In the genomic region with DNA sequence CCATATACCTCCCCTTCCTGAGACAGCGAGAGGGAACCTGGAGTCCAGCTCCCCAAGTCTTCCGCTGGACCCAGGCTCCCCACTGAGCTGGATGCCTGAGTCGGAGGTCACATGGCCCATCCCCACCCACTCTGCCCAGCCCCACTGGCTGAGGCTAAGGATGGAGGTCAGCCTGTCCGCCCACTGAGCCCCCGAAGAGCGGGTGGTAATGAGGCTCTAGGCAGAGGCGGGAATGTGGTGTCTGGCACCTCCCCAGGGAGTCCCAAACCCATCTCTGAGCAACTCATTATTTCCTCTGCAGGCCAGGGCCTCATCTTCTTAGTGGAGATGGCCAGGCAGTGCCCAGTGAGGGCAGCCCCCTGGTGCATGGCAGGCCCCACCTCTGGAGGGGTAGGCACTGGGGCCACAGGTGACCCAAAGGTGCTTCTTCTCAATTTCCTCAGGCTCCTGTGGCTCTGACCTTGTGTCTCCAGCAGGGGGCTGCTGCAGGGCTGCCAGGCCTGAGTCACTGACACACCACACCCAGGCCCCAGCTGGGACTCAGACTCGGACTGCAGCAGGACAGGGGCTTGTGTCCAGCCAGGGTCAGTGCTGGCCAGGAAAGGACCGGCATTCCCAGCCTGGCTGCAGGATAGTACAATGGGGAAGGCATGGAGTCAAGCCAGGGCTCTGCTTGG, we compare ENCODE assay signal across 8 cellular contexts. TPM values are rescaled to one million over a fixed set of nuclear protein-coding genes. Genes with fewer than 3 reads are reported as not detected.
A peak's percentile ranks its signal among the peaks of the same experiment; 100 is the strongest.
DNase-seq lines count a peak whose midpoint lies in the region; ATAC-seq and TF ChIP-seq lines count a peak whose summit lies in the region.

No MANE protein-coding gene starts in this region.

- no peaks in the 10 kb centered on the region for H3K9me3 ChIP-seq in DND-41 (ENCODE audit: insufficient read depth, low read length, severe bottlenecking)
- H3K9me3 ChIP-seq in right cardiac atrium (ENCODE audit: control insufficient read depth, low read length) = no peaks in the 10 kb centered on the region

- no peak overlapping the region for H3K9ac ChIP-seq in DND-41 (ENCODE audit: low read depth, low read length)

- peaks cover 40% of the 10 kb centered on the region for H4K20me1 ChIP-seq in DND-41 (ENCODE audit: insufficient read depth, low read length)

- H3K4me1 ChIP-seq in DND-41 (ENCODE audit: insufficient read depth, low read length) = no peaks in the 10 kb centered on the region
- peaks cover 3% of the 10 kb centered on the region for H3K4me1 ChIP-seq in right cardiac atrium (ENCODE audit: control insufficient read depth, insufficient read depth, low read length)

- H3K36me3 ChIP-seq in DND-41 (ENCODE audit: insufficient read depth, low read length) = peaks cover 61% of the 10 kb centered on the region

- no peaks in the 10 kb centered on the region for H3K27me3 Mint-ChIP-seq in activated naive CD8-positive, alpha-beta T cell treated with anti-CD3 and anti-CD28 coated beads for 36 hours

- H3K27me3 ChIP-seq in DND-41 (ENCODE audit: insufficient read depth, low read length, poor library complexity) (no peaks in the 10 kb centered on the region), right cardiac atrium (ENCODE audit: control insufficient read depth, insufficient read depth) (no peaks in the 10 kb centered on the region)

- no peak overlapping the region for H3K4me2 ChIP-seq in DND-41 (ENCODE audit: insufficient read depth, low read length)

- H3K36me3 Mint-ChIP-seq in activated naive CD8-positive, alpha-beta T cell treated with anti-CD3 and anti-CD28 coated beads for 36 hours = peaks cover 4% of the 10 kb centered on the region

- peaks cover 19% of the 10 kb centered on the region for H3K4me1 Mint-ChIP-seq in activated naive CD8-positive, alpha-beta T cell treated with anti-CD3 and anti-CD28 coated beads for 36 hours

- no peak overlapping the region for H3K4me3 Mint-ChIP-seq in activated naive CD8-positive, alpha-beta T cell treated with anti-CD3 and anti-CD28 coated beads for 36 hours

- H3K27ac Mint-ChIP-seq in activated naive CD8-positive, alpha-beta T cell treated with anti-CD3 and anti-CD28 coated beads for 36 hours = no peak overlapping the region

- DNase-seq in DND-41 (peak; percentile 37), SK-MEL-5 (ENCODE audit: low read depth, low spot score) (peak; percentile 69), right cardiac atrium (peak; percentile 87 to 93 (median 90)), DMS79 (lab: John Stamatoyannopoulos, UW) (no peak), NCI-H774 (lab: John Stamatoyannopoulos, UW) (no peak)
- DNase-seq in activated naive CD8-positive, alpha-beta T cell treated with anti-CD3 and anti-CD28 coated beads for 36 hours = peak; percentile 61
- DNase-seq in stimulated activated CD4-positive, alpha-beta T cell treated with anti-CD3 and anti-CD28 coated beads, Interleukin-12 subunit alpha, Interleukin-12 subunit beta, amount 100 ng/mL, for 48 hours (ENCODE audit: low read depth in 2 of 3, low spot score in 1 of 3) = peak; percentile 8 to 34 (median 31)

- peak; percentile 56 for ATAC-seq in DND-41 (ENCODE audit: insufficient read depth, low read depth)
- ATAC-seq in HG02852 (IDR thresholded peaks at IDR 0.05; ENCODE audit: unreplicated experiment) = peak; percentile 55
- ATAC-seq in right cardiac atrium = peak; percentile 74 to 78

- intact Hi-C loops in right cardiac atrium (cut with DNase I) = loop anchor here (5.0 to 10.0 kb wide), 3 partner anchors 97 to 212 kb away; no protein-coding TSS in a partner anchor

- H3K9me3 Mint-ChIP-seq in activated naive CD8-positive, alpha-beta T cell treated with anti-CD3 and anti-CD28 coated beads for 36 hours = no peaks in the 10 kb centered on the region

- no peak overlapping the region for H2AFZ ChIP-seq in DND-41 (ENCODE audit: low read depth, low read length)

- TF ChIP-seq CTCF in DND-41 (IDR thresholded peaks at IDR 0.05; ENCODE audit: borderline replicate concordance, extremely low read depth, low read length, poor library complexity, severe bottlenecking) = peak; percentile 60

- H3K79me2 ChIP-seq in DND-41 (ENCODE audit: insufficient read depth, low read length) = no peaks in the 10 kb centered on the region

- in situ Hi-C loops in SK-MEL-5 (cut with HindIII; ENCODE audit: low pct_unique_long_range_greater_than_20kb, low sequenced_read_pairs) = no loop called here

- H3K27ac ChIP-seq in DND-41 (ENCODE audit: low read length) (no peak overlapping the region), right cardiac atrium (ENCODE audit: low read length) (no peak overlapping the region)

- WGBS in right cardiac atrium = 51% methylated on average over 9 of the region's 9 CpGs

- no peak overlapping the region for H3K4me3 ChIP-seq in DND-41 (ENCODE audit: low read depth in 1 of 2, low read length in 2 of 2)
- no peak overlapping the region for H3K4me3 ChIP-seq in right cardiac atrium (ENCODE audit: low read length)

RNA-seq across cellular contexts. Expression of a gene that starts 10.2 kb away (rescaled TPM):
- 0.26 and 0.64 TPM in 2 replicates for total RNA-seq in SK-MEL-5 (2014; rRNA removed; shearing (Covaris generic))
- 0.47 and 0.70 TPM in 2 replicates for polyA plus RNA-seq in SK-MEL-5 (2015; cell fraction: cytosol; rRNA removed)
- 0.64 and 2.9 TPM in 2 replicates for polyA plus RNA-seq in SK-MEL-5 (2015; cell fraction: nucleus; rRNA removed)
- total RNA-seq in activated naive CD8-positive, alpha-beta T cell treated with anti-CD3 and anti-CD28 coated beads for 36 hours = under 1 TPM; 0.37 to 0.42 TPM
- total RNA-seq in right cardiac atrium = 10 to 100 TPM; 32.1 to 43.9 (median 37.0) TPM
- 43.1 TPM for polyA plus RNA-seq in right cardiac atrium

Comparison
In these comparisons a context has a peak if more than half of its experiments do, and no peak if none do; other contexts are left out.
1. DNase-seq: peak in DND-41 (single experiment), SK-MEL-5 (single experiment), activated naive CD8-positive, alpha-beta T cell treated with anti-CD3 and anti-CD28 coated beads for 36 hours (single experiment), right cardiac atrium (3 of 3) and stimulated activated CD4-positive, alpha-beta T cell treated with anti-CD3 and anti-CD28 coated beads, Interleukin-12 subunit alpha, Interleukin-12 subunit beta, amount 100 ng/mL, for 48 hours (3 of 3); none in DMS79 (single experiment) and NCI-H774 (single experiment).
2. RNA of a gene that starts 10.2 kb away (total RNA-seq): 32.1 to 43.9 TPM in right cardiac atrium; 0.37 to 0.42 TPM in activated naive CD8-positive, alpha-beta T cell treated with anti-CD3 and anti-CD28 coated beads for 36 hours and 0.26 to 0.64 TPM in SK-MEL-5; every median in the first group is over 10 times any median in the second.
3. Peak in every context shown above with its lines, with median percentiles within 50 percentile points of each other: ATAC-seq.